In the genomic region with DNA sequence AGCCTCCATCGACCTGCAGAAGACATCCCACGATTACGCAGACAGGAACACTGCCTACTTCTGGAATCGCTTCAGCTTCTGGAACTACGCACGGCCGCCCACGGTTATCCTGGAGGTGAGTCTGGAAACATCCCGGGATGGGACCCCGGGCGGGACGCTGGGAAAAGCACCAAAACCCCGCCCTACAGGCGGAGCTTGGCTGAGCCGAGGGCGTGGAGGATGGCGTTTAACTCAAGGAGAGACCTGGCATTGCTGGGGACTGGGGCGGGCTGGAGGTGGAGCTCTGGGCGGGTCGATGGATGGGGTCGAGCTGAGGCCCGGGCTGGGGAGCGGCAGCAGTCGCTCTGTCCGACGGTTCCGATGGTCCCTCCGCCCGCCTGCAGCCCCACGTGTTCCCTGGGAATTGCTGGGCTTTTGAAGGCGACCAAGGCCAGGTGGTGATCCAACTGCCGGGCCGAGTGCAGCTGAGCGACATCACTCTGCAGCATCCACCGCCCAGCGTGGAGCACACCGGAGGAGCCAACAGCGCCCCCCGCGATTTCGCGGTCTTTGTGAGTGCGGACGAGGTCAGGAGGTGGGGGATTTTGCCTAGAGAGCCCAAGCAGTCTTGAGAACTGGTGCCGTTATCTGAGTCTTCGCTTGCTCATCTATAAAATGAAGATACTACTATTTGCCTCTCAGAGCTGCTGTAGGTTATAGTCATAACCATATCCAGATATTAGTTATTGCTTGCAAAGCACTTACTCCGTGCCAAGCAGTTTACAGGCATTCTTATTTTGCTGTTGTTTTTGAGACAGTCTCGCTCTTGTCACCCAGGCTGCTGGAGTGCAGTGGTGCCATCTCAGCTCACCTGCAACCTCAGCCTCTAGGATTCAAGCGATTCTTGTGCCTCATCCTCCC, we compare ENCODE assay signal across 8 cellular contexts. TPM values are rescaled to one million over a fixed set of nuclear protein-coding genes. Genes with fewer than 3 reads are reported as not detected.
DNase-seq lines count a peak whose midpoint lies in the region; FAIRE-seq and TF ChIP-seq lines count a peak whose summit lies in the region.

No MANE protein-coding gene starts in this region.

- H3K4me1 ChIP-seq in HUES64 (ENCODE audit: insufficient read depth, low read length), result peaks cover 7% of the 10 kb centered on the region; the same call in 1 of the 2 replicates
- H3K4me1 ChIP-seq in neutrophil (ENCODE audit: control insufficient read depth in 1 of 2, insufficient read depth in 1 of 2, low read depth in 1 of 2, low read length in 1 of 2), result peaks cover 64 to 73% of the 10 kb centered on the region in 2 experiments

- H3K4me1 Mint-ChIP-seq in activated T-helper 1 cell treated with anti-CD3 and anti-CD28 coated beads, Interleukin-12 subunit alpha, Interleukin-12 subunit beta, Interleukin-2, Interleukin-4 antibody, amounts not matched to agents 30 ng/mL and 10 ng/mL and 1 ng/mL, durations not matched to agents 14 hours and 24 hours and 36 hours (ENCODE audit: low read depth), result peaks cover 27% of the 10 kb centered on the region

- H3K27me3 Mint-ChIP-seq in activated T-helper 1 cell treated with anti-CD3 and anti-CD28 coated beads, Interleukin-12 subunit alpha, Interleukin-12 subunit beta, Interleukin-2, Interleukin-4 antibody, amounts not matched to agents 30 ng/mL and 10 ng/mL and 1 ng/mL, durations not matched to agents 14 hours and 24 hours and 36 hours (ENCODE audit: insufficient read depth), result no peaks in the 10 kb centered on the region

- H3K4me3 ChIP-seq in BJ (ENCODE audit: low read depth, low read length) (peak overlapping the region; percentile 57), HUES64 (ENCODE audit: low read length) (peak overlapping the region; percentile 66), foreskin fibroblast (ENCODE audit: low read depth in 1 of 2, low read length in 2 of 2) (peak overlapping the region; percentile 56 to 72), neutrophil (ENCODE audit: low read depth in 1 of 2, low read length in 1 of 2) (peak overlapping the region; percentile 64 to 81)

- POLR2A ChIA-PET in BJ (lab: Charles Lee), result interaction anchor here (0.6 kb wide), 1 partner anchor 15 kb away, joined by 3 read pairs; no protein-coding TSS in a partner anchor

- H3K27ac ChIP-seq in HUES64 (ENCODE audit: low read depth, low read length), result peak overlapping the region; percentile 21; the same call in 1 of the 2 replicates
- H3K27ac ChIP-seq in neutrophil, result peak overlapping the region; percentile 82

- H3K36me3 ChIP-seq in BJ (ENCODE audit: control insufficient read depth, insufficient read depth, low read length) (peaks cover 6% of the 10 kb centered on the region), HUES64 (ENCODE audit: insufficient read depth, low read length) (peaks cover 7% of the 10 kb centered on the region), neutrophil (peaks cover under 1% of the 10 kb centered on the region)

- TF ChIP-seq CTCF in BJ (IDR thresholded peaks at IDR 0.05; ENCODE audit: insufficient read depth, low read depth, low read length) (peak; percentile 63), foreskin fibroblast (IDR thresholded peaks at IDR 0.05; ENCODE audit: low read depth, low read length) (peak; percentile 24), neutrophil (IDR thresholded peaks at IDR 0.05) (no peak)

- intact Hi-C loops in activated T-helper 1 cell treated with anti-CD3 and anti-CD28 coated beads, Interleukin-12 subunit alpha, Interleukin-12 subunit beta, Interleukin-2, Interleukin-4 antibody, amounts not matched to agents 30 ng/mL and 10 ng/mL and 1 ng/mL, durations not matched to agents 14 hours and 24 hours and 36 hours (cut with micrococcal nuclease), result loop anchor here (1.0 to 5.0 kb wide), 5 partner anchors 41 to 848 kb away; a partner anchor contains a TSS

- H3K27ac Mint-ChIP-seq in activated T-helper 1 cell treated with anti-CD3 and anti-CD28 coated beads, Interleukin-12 subunit alpha, Interleukin-12 subunit beta, Interleukin-2, Interleukin-4 antibody, amounts not matched to agents 30 ng/mL and 10 ng/mL and 1 ng/mL, durations not matched to agents 14 hours and 24 hours and 36 hours, result peak overlapping the region; percentile 89

- peak; percentile 78 for FAIRE-seq in RCC 7860 (lab: Jason Lieb, UNC)

- CTCF ChIA-PET in BJ (lab: Yijun Ruan, JAX), result interaction anchor here (0.8 to 3.4 kb wide), 15 partner anchors 8 to 335 kb away, joined by 3 to 29 read pairs (median 4); a partner anchor contains a TSS

- peaks cover 3% of the 10 kb centered on the region for H3K36me3 Mint-ChIP-seq in activated T-helper 1 cell treated with anti-CD3 and anti-CD28 coated beads, Interleukin-12 subunit alpha, Interleukin-12 subunit beta, Interleukin-2, Interleukin-4 antibody, amounts not matched to agents 30 ng/mL and 10 ng/mL and 1 ng/mL, durations not matched to agents 14 hours and 24 hours and 36 hours (ENCODE audit: low read depth)

- peak overlapping the region; percentile 61 for H3K9ac ChIP-seq in HUES64 (ENCODE audit: low read depth, low read length)

- H3K9me3 Mint-ChIP-seq in activated T-helper 1 cell treated with anti-CD3 and anti-CD28 coated beads, Interleukin-12 subunit alpha, Interleukin-12 subunit beta, Interleukin-2, Interleukin-4 antibody, amounts not matched to agents 30 ng/mL and 10 ng/mL and 1 ng/mL, durations not matched to agents 14 hours and 24 hours and 36 hours, result no peaks in the 10 kb centered on the region

- peak overlapping the region; percentile 88 for H3K4me3 Mint-ChIP-seq in activated T-helper 1 cell treated with anti-CD3 and anti-CD28 coated beads, Interleukin-12 subunit alpha, Interleukin-12 subunit beta, Interleukin-2, Interleukin-4 antibody, amounts not matched to agents 30 ng/mL and 10 ng/mL and 1 ng/mL, durations not matched to agents 14 hours and 24 hours and 36 hours

- DNase-seq in BJ (ENCODE audit: low read depth), result no peak
- DNase-seq in GM19240 (ENCODE audit: insufficient read length, low spot score), result peak; percentile 47
- DNase-seq in RCC 7860 (ENCODE audit: low spot score), result peak; percentile 89
- peak; percentile 75 for DNase-seq in activated T-helper 1 cell treated with anti-CD3 and anti-CD28 coated beads, Interleukin-12 subunit alpha, Interleukin-12 subunit beta, Interleukin-2, Interleukin-4 antibody, amounts not matched to agents 30 ng/mL and 10 ng/mL and 1 ng/mL, durations not matched to agents 14 hours and 24 hours and 36 hours (ENCODE audit: low spot score)
- peak; percentile 87 to 94 for DNase-seq in foreskin fibroblast
- peak; percentile 38 for DNase-seq in stromal cell of bone marrow (ENCODE audit: low read depth)

- 6% methylated on average over 49 of the region's 49 CpGs for WGBS in HUES64

- H3K27me3 ChIP-seq in BJ (ENCODE audit: control insufficient read depth, insufficient read depth, low read length) (no peaks in the 10 kb centered on the region), HUES64 (ENCODE audit: insufficient read depth, low read length) (peaks cover 11% of the 10 kb centered on the region), neutrophil (peaks cover 16% of the 10 kb centered on the region)

- H3K9me3 ChIP-seq in HUES64 (ENCODE audit: insufficient read depth, low read depth, low read length), result no peaks in the 10 kb centered on the region
- no peaks in the 10 kb centered on the region for H3K9me3 ChIP-seq in neutrophil

RNA-seq across cellular contexts. Expression of a gene that starts 3.8 kb away (rescaled TPM):
- 8.3 and 11.4 TPM in 2 replicates for polyA plus RNA-seq in BJ (2011; rRNA removed)
- polyA minus RNA-seq in BJ (2011; rRNA and poly(A)+ RNA removed), result 3.9 and 4.9 TPM in 2 replicates
- polyA plus RNA-seq in HUES64 (2013, experiment 1 of 2), result 2.0 TPM
- 4.2 TPM for polyA plus RNA-seq in HUES64 (2013, experiment 2 of 2)
- total RNA-seq in activated T-helper 1 cell treated with anti-CD3 and anti-CD28 coated beads, Interleukin-12 subunit alpha, Interleukin-12 subunit beta, Interleukin-2, Interleukin-4 antibody, amounts not matched to agents 30 ng/mL and 10 ng/mL and 1 ng/mL, durations not matched to agents 14 hours and 24 hours and 36 hours, result 3.6 and 5.1 TPM in 2 replicates

RNA-seq across cellular contexts. Expression of a gene that starts 45.3 kb away (rescaled TPM):
- polyA plus RNA-seq in BJ (2011; rRNA removed), result 134 and 217 TPM in 2 replicates
- 142 and 150 TPM in 2 replicates for polyA minus RNA-seq in BJ (2011; rRNA and poly(A)+ RNA removed)
- 186 TPM for polyA plus RNA-seq in HUES64 (2013, experiment 1 of 2)
- 211 TPM for polyA plus RNA-seq in HUES64 (2013, experiment 2 of 2)
- total RNA-seq in activated T-helper 1 cell treated with anti-CD3 and anti-CD28 coated beads, Interleukin-12 subunit alpha, Interleukin-12 subunit beta, Interleukin-2, Interleukin-4 antibody, amounts not matched to agents 30 ng/mL and 10 ng/mL and 1 ng/mL, durations not matched to agents 14 hours and 24 hours and 36 hours, result 304 and 308 TPM in 2 replicates

RNA-seq across cellular contexts. Expression of a gene that starts 45.3 kb away (rescaled TPM):
- 54.4 and 60.2 TPM in 2 replicates for polyA plus RNA-seq in BJ (2011; rRNA removed)
- polyA minus RNA-seq in BJ (2011; rRNA and poly(A)+ RNA removed), result 87.9 and 140 TPM in 2 replicates
- polyA plus RNA-seq in HUES64 (2013, experiment 1 of 2), result 84.8 TPM
- 106 TPM for polyA plus RNA-seq in HUES64 (2013, experiment 2 of 2)
- total RNA-seq in activated T-helper 1 cell treated with anti-CD3 and anti-CD28 coated beads, Interleukin-12 subunit alpha, Interleukin-12 subunit beta, Interleukin-2, Interleukin-4 antibody, amounts not matched to agents 30 ng/mL and 10 ng/mL and 1 ng/mL, durations not matched to agents 14 hours and 24 hours and 36 hours, result 151 and 168 TPM in 2 replicates
